ENCODE assay signal across 11 cellular contexts in the genomic region with DNA sequence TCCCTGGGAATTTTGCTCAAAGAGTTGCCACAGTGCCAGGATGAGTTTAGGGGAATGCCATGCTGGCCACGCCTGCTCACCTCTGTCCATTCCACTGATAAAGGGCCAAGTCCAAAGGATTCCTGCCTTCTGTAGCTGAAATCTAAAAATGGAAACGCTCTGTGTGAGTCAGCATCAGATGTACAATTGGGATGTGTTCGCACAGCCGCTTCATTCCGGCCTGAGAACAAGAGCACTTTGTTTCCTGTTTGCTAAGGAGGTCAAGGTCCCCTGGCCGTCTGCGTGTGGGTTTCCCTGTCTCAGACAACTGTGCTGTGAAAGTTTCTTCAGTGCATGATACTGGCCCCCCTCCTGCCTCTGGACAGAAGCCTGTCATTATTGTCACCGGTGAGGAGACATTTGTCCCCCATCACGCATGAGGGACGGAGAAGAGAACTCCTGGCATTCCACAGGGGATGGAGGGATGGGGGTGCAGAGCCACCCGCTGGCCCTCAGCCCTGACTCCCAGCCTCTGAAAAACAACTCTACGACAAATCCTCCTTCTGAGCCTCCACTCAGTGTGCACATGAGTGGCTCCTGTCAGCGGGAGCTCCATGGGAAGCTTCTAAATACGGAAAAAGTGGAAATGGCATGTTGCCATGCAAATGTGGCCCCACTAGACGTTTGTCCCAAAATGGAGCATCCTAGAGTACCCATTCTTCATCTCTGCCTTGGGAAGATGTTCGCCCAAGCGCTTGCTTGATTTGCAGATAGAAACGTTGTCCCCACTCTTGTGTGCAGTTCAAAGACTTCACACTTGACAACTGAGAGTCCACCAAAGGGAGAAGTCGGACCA.
DNase-seq lines count a peak whose midpoint lies in the region; ATAC-seq and TF ChIP-seq lines count a peak whose summit lies in the region.
"Had no signal": no experiment of that assay in that cellular context is flagged by ENCODE, and none has a peak within 500 bp of the region (broad histone marks: within the 10 kb centered on the region; RNA-seq: fewer than 3 reads in every experiment).

No MANE protein-coding gene starts in this region.

- no peaks in the 10 kb centered on the region for H3K9me3 Mint-ChIP-seq in Calu3 (ENCODE audit: low read depth, unreplicated experiment)

- intact Hi-C loops in Calu3 (cut with micrococcal nuclease; ENCODE audit: unreplicated experiment) (loop anchor here (2.0 to 5.0 kb wide), 2 partner anchors 149 to 180 kb away; no protein-coding TSS in a partner anchor), left ventricle myocardium inferior (cut with micrococcal nuclease) (no loop called here)

- H3K27ac ChIP-seq in left ventricle myocardium inferior (replicated peaks): peak overlapping the region; percentile 82
- H3K27ac ChIP-seq: neutrophil had no signal

- TF ChIP-seq CTCF in Calu3 (IDR thresholded peaks at IDR 0.05; ENCODE audit: unreplicated experiment) (no peak), left ventricle myocardium inferior (IDR thresholded peaks at IDR 0.05; ENCODE audit: borderline replicate concordance) (no peak), GM20000 (IDR thresholded peaks at IDR 0.05; ENCODE audit: extremely low read depth, missing control alignments) (no peak)

- H3K36me3 ChIP-seq in left ventricle myocardium inferior: no peaks in the 10 kb centered on the region
- H3K36me3 ChIP-seq: neutrophil had no signal

- H3K27me3 ChIP-seq in left ventricle myocardium inferior (ENCODE audit: low read depth): no peaks in the 10 kb centered on the region

- no peaks in the 10 kb centered on the region for H3K9me3 ChIP-seq in left ventricle myocardium inferior (replicated peaks)
- H3K9me3 ChIP-seq: neutrophil had no signal

- DNase-seq in Calu3 (peak; percentile 82), astrocyte of the hippocampus (ENCODE audit: low read depth, low spot score) (peak; percentile 89), left ventricle myocardium inferior (peak; percentile 65), pons (ENCODE audit: low spot score) (peak; percentile 99), GM20000 (ENCODE audit: low spot score) (no peak), NCI-H510A (lab: John Stamatoyannopoulos, UW) (no peak), NOMO-1 treated with dmso at 0.1 percent for 144 hours (lab: John Stamatoyannopoulos, UW; ENCODE audit: unreplicated experiment) (no peak)
- DNase-seq: amniotic stem cell, T-helper 1 cell had no signal

- CTCF ChIA-PET in Calu3 (lab: Charles Lee): interaction anchor here (0.6 to 1.0 kb wide), 6 partner anchors 8 to 331 kb away, joined by 3 to 4 read pairs (median 3); no protein-coding TSS in a partner anchor

- peaks cover 57% of the 10 kb centered on the region for H3K4me1 Mint-ChIP-seq in Calu3 (ENCODE audit: low read depth, unreplicated experiment)

- H3K36me3 Mint-ChIP-seq in Calu3 (ENCODE audit: insufficient read depth, unreplicated experiment): peaks cover 9% of the 10 kb centered on the region

- H3K27me3 Mint-ChIP-seq in Calu3 (ENCODE audit: unreplicated experiment): no peaks in the 10 kb centered on the region

- ATAC-seq in HG03378 (IDR thresholded peaks at IDR 0.05; ENCODE audit: unreplicated experiment): no peak

- H3K4me1 ChIP-seq in left ventricle myocardium inferior: peaks cover 56% of the 10 kb centered on the region

- peak overlapping the region; percentile 24 for H3K4me3 ChIP-seq in left ventricle myocardium inferior

- peak overlapping the region; percentile 89 for H3K27ac Mint-ChIP-seq in Calu3 (ENCODE audit: unreplicated experiment)

- no peak overlapping the region for H3K4me3 Mint-ChIP-seq in Calu3 (ENCODE audit: low read depth, unreplicated experiment)

- no TSS peak for BruUV-seq in Calu3 (replicated peaks; lab: Mats Ljungman, UMichigan)

Comparison
In these comparisons a context has a peak if more than half of its experiments do, and no peak if none do; other contexts are left out.
1. DNase-seq: peak in Calu3 (single experiment), astrocyte of the hippocampus (single experiment), left ventricle myocardium inferior (single experiment) and pons (single experiment); none in GM20000 (single experiment), NCI-H510A (single experiment) and NOMO-1 treated with dmso at 0.1 percent for 144 hours (single experiment).